In the genomic region with DNA sequence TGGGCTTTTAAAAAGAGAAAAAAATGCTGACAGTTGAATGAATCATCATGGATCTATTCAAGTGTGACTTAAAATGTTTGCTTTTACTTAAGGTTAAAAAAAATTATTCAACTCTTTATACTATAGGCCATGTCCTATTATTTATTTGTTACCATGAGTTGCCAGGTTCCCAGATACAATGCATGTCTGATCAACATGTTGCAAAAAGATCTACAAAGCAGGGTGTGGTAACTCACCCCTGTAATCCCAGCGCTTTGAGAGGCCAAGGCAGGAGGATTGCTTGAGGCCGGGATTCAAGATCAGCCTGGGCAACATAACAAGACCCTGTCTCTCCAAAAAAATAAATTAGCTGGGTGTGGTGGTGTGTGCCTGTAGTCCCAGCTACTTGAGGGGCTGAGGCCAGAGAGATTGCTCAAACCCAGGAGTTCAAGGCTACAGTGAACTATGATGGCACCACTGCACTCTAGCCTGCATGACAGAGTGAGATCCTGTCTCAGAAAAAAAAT, we compare ENCODE assay signal across 23 cellular contexts.
DNase-seq lines count a peak whose midpoint lies in the region; ATAC-seq, FAIRE-seq and TF ChIP-seq lines count a peak whose summit lies in the region.
"Had no signal": no experiment of that assay in that cellular context is flagged by ENCODE, and none has a peak within 500 bp of the region (broad histone marks: within the 10 kb centered on the region; RNA-seq: fewer than 3 reads in every experiment).

No MANE protein-coding gene starts in this region.

- FAIRE-seq in bronchial epithelial cell (lab: Jason Lieb, UNC) = no peak

- ATAC-seq in GM21717 (IDR thresholded peaks at IDR 0.05; ENCODE audit: unreplicated experiment) (no peak), HG02610 (IDR thresholded peaks at IDR 0.05; ENCODE audit: unreplicated experiment) (no peak)
- ATAC-seq: effector memory CD8-positive, alpha-beta T cell; HCT116 had no signal

- H3K27ac Mint-ChIP-seq in type B pancreatic cell = peak overlapping the region; percentile 23
- H3K27ac Mint-ChIP-seq: activated CD4-positive, alpha-beta memory T cell treated with anti-CD3 and anti-CD28 coated beads for 36 hours; effector memory CD8-positive, alpha-beta T cell; memory B cell; naive B cell; T-helper 1 cell treated with Interleukin-12 subunit alpha and Interleukin-12 subunit beta and Interleukin-4 antibody, amounts not matched to agents 30 μg/mL and 1 μg/mL, for 36 hours had no signal

- TF ChIP-seq CTCF in bronchial epithelial cell (IDR thresholded peaks at IDR 0.05; ENCODE audit: insufficient read depth, low read length, severe bottlenecking) = no peak
- TF ChIP-seq CTCF in type B pancreatic cell (conservative IDR thresholded peaks at IDR 0.05) = no peak

- peaks cover 11% of the 10 kb centered on the region for H3K36me3 Mint-ChIP-seq in type B pancreatic cell
- H3K36me3 Mint-ChIP-seq: activated CD4-positive, alpha-beta memory T cell treated with anti-CD3 and anti-CD28 coated beads for 36 hours; memory B cell; naive B cell had no signal

- DNase-seq in DMS153 (lab: John Stamatoyannopoulos, UW) (peak; percentile 48), DMS153 treated with DMSO at 0.1 percent for 48 hours (lab: John Stamatoyannopoulos, UW; ENCODE audit: unreplicated experiment) (no peak), bronchial epithelial cell (ENCODE audit: low read depth) (peak; percentile 58), kidney glomerular epithelial cell (lab: John Stamatoyannopoulos, UW) (peak; percentile 58), type B pancreatic cell (ENCODE audit: extremely low spot score, unreplicated experiment) (no peak), NCI-H510A treated with DMSO at 0.1 percent for 48 hours (lab: John Stamatoyannopoulos, UW) (no peak)
- DNase-seq: activated CD4-positive, alpha-beta memory T cell treated with anti-CD3 and anti-CD28 coated beads for 36 hours; activated T-cell treated with anti-CD3 and anti-CD28 coated beads for 4 hours; BE2C; DMS 273 treated with DMSO at 0.1 percent for 48 hours; effector memory CD8-positive, alpha-beta T cell; naive B cell; NCI-H1048; NCI-H2081; NCI-H524; stimulated activated CD4-positive, alpha-beta T cell treated with anti-CD3 and anti-CD28 coated beads, Interleukin-2, amount 100 ng/mL, for 48 hours; stomach had no signal

- no peaks in the 10 kb centered on the region for H3K36me3 ChIP-seq in bronchial epithelial cell (ENCODE audit: control insufficient read depth, insufficient read depth, low read length)
- H3K36me3 ChIP-seq: BE2C, ovary, stomach had no signal

- H3K27me3 ChIP-seq in bronchial epithelial cell (ENCODE audit: control insufficient read depth, insufficient read depth, low read length) = no peaks in the 10 kb centered on the region
- H3K27me3 ChIP-seq: BE2C, ovary, stomach had no signal

- no peaks in the 10 kb centered on the region for H3K4me1 Mint-ChIP-seq in type B pancreatic cell (ENCODE audit: unreplicated experiment)

- H3K9me3 Mint-ChIP-seq in type B pancreatic cell = no peaks in the 10 kb centered on the region
- H3K9me3 Mint-ChIP-seq: activated CD4-positive, alpha-beta memory T cell treated with anti-CD3 and anti-CD28 coated beads for 36 hours; memory B cell; naive B cell; T-helper 1 cell treated with Interleukin-12 subunit alpha and Interleukin-12 subunit beta and Interleukin-4 antibody, amounts not matched to agents 30 μg/mL and 1 μg/mL, for 36 hours had no signal

- no peak overlapping the region for H3K4me3 Mint-ChIP-seq in type B pancreatic cell
- H3K4me3 Mint-ChIP-seq: activated CD4-positive, alpha-beta memory T cell treated with anti-CD3 and anti-CD28 coated beads for 36 hours; effector memory CD8-positive, alpha-beta T cell; memory B cell; naive B cell; T-helper 1 cell treated with Interleukin-12 subunit alpha and Interleukin-12 subunit beta and Interleukin-4 antibody, amounts not matched to agents 30 μg/mL and 1 μg/mL, for 36 hours had no signal

- H3K27me3 Mint-ChIP-seq in type B pancreatic cell = peaks cover 8% of the 10 kb centered on the region
- H3K27me3 Mint-ChIP-seq: activated CD4-positive, alpha-beta memory T cell treated with anti-CD3 and anti-CD28 coated beads for 36 hours; effector memory CD8-positive, alpha-beta T cell; memory B cell; naive B cell had no signal

- no peak overlapping the region for H3K4me3 ChIP-seq in bronchial epithelial cell (ENCODE audit: low read depth, low read length)
- H3K4me3 ChIP-seq: ovary, stomach had no signal

Comparison
In these comparisons a context has a peak if more than half of its experiments do, and no peak if none do; other contexts are left out.
1. DNase-seq: peak in DMS153 (single experiment), bronchial epithelial cell (single experiment) and kidney glomerular epithelial cell (single experiment); none in DMS153 treated with DMSO at 0.1 percent for 48 hours (single experiment), type B pancreatic cell (single experiment) and NCI-H510A treated with DMSO at 0.1 percent for 48 hours (single experiment).